In genomic region chr1:239920214-239920613, GRCh38 we compare ENCODE assay signal across 28 cellular contexts.
"Had no signal": no experiment of that assay in that cellular context is flagged by ENCODE, and none has a peak within 500 bp of the region (broad histone marks: within the 10 kb centered on the region; RNA-seq: fewer than 3 reads in every experiment).

No MANE protein-coding gene starts in this region.

- H3K9me3 ChIP-seq: colonic mucosa, esophagus muscularis mucosa, esophagus squamous epithelium, gastrocnemius medialis, gastroesophageal sphincter, heart right ventricle had no signal

- H3K27me3 Mint-ChIP-seq: dendritic cell treated with granulocyte-macrophage colony-stimulating factor and Interleukin-4, amounts not matched to agents 40 ng/mL and 50 ng/mL, for 4 days had no signal

- H3K4me3 Mint-ChIP-seq: dendritic cell treated with granulocyte-macrophage colony-stimulating factor and Interleukin-4, amounts not matched to agents 40 ng/mL and 50 ng/mL, for 4 days; effector memory CD8-positive, alpha-beta T cell; endodermal cell had no signal

- H3K36me3 ChIP-seq: colonic mucosa, esophagus muscularis mucosa, esophagus squamous epithelium, gastrocnemius medialis, gastroesophageal sphincter, heart left ventricle, heart right ventricle had no signal

- H3K4me1 ChIP-seq: colonic mucosa, esophagus squamous epithelium, foreskin keratinocyte, gastrocnemius medialis, heart left ventricle, heart right ventricle had no signal

- H3K4me3 ChIP-seq: colonic mucosa, coronary artery, dorsolateral prefrontal cortex, esophagus muscularis mucosa, esophagus squamous epithelium, gastrocnemius medialis, gastroesophageal sphincter, heart left ventricle, heart right ventricle had no signal

- H3K27me3 ChIP-seq: colonic mucosa, dorsolateral prefrontal cortex, esophagus muscularis mucosa, esophagus squamous epithelium, foreskin keratinocyte, gastrocnemius medialis, gastroesophageal sphincter had no signal

- H3K9me3 Mint-ChIP-seq: dendritic cell treated with granulocyte-macrophage colony-stimulating factor and Interleukin-4, amounts not matched to agents 40 ng/mL and 50 ng/mL, for 4 days had no signal

- H3K27ac ChIP-seq: colonic mucosa, coronary artery, dorsolateral prefrontal cortex, epithelial cell of prostate, esophagus muscularis mucosa, esophagus squamous epithelium, foreskin keratinocyte, gastrocnemius medialis, gastroesophageal sphincter, heart left ventricle, heart right ventricle had no signal

- H3K27ac Mint-ChIP-seq: dendritic cell treated with granulocyte-macrophage colony-stimulating factor and Interleukin-4, amounts not matched to agents 40 ng/mL and 50 ng/mL, for 4 days; effector memory CD8-positive, alpha-beta T cell; endodermal cell had no signal

- DNase-seq: colonic mucosa; cortex of kidney; dermis blood vessel endothelial cell; dorsolateral prefrontal cortex; effector CD4-positive, alpha-beta T cell; effector CD8-positive, alpha-beta T cell; effector memory CD4-positive, alpha-beta T cell; effector memory CD8-positive, alpha-beta T cell; endodermal cell; erythroblast; esophagus squamous epithelium; foreskin fibroblast; foreskin keratinocyte; foreskin melanocyte; gastrocnemius medialis; glutamatergic neuron; head of caudate nucleus; heart left ventricle; heart right ventricle had no signal

- FAIRE-seq: colon, endometrium, endothelial cell of umbilical vein, frontal cortex had no signal

- H3K4me1 Mint-ChIP-seq: endodermal cell had no signal
